ENCODE assay signal across 8 cellular contexts in genomic region chr11:48107188-48107704, GRCh38.
DNase-seq lines count a peak whose midpoint lies in the region; ATAC-seq and TF ChIP-seq lines count a peak whose summit lies in the region.

No MANE protein-coding gene starts in this region.

- H3K4me1 ChIP-seq in spleen, result peaks cover 39 to 100% (median 89%) of the 10 kb centered on the region in 6 donors
- H3K4me1 ChIP-seq in psoas muscle, result peaks cover 21% of the 10 kb centered on the region

- TF ChIP-seq POLR2A in spleen (IDR thresholded peaks at IDR 0.05), result no peak

- H3K27ac ChIP-seq in spleen, result peak overlapping the region in 5 of 8 donors; percentile 58 to 85 (median 80)
- H3K27ac ChIP-seq in psoas muscle, result no peak overlapping the region

- intact Hi-C loops in spleen (cut with DNase I; ENCODE audit: low total_unique reads), result no loop called here
- intact Hi-C loops in psoas muscle (cut with DNase I), result loop anchor here (2.0 to 10.0 kb wide), 4 partner anchors 125 to 252 kb away; partner anchors contain the start of gene PTPRJ (in 1 of the 2)

- H3K9me3 ChIP-seq in spleen (no peaks in the 10 kb centered on the region), psoas muscle (no peaks in the 10 kb centered on the region)

- no peaks in the 10 kb centered on the region for H3K27me3 ChIP-seq in spleen (replicated peaks in 1 of 7)
- H3K27me3 ChIP-seq in psoas muscle (ENCODE audit: insufficient read depth in 3 of 3, low read length in 2 of 3), result no peaks in the 10 kb centered on the region

- peaks cover 0 to 2% (median 0%) of the 10 kb centered on the region in 6 donors for H3K36me3 ChIP-seq in spleen
- H3K36me3 ChIP-seq in psoas muscle (ENCODE audit: insufficient read depth in 1 of 2, low read depth in 1 of 2), result no peaks in the 10 kb centered on the region

- ATAC-seq in GM21576 (IDR thresholded peaks at IDR 0.05; ENCODE audit: unreplicated experiment), result peak; percentile 76
- no peak for ATAC-seq in psoas muscle
- no peak for ATAC-seq in omental fat pad (ENCODE audit: low FRiP score)

- peak; percentile 66 for DNase-seq in GM12864 (ENCODE audit: low read depth)
- DNase-seq in HS-5 (ENCODE audit: low read depth), result peak; percentile 56
- peak; percentile 69 to 70 for DNase-seq in activated T-cell treated with anti-CD3 and anti-CD28 coated beads, Interleukin-2, amount 50 U/mL, for 48 hours
- peak; percentile 86 for DNase-seq in spleen
- no peak for DNase-seq in psoas muscle
- no peak for DNase-seq in omental fat pad (ENCODE audit: low spot score)
- no peak for DNase-seq in mesenteric fat pad (ENCODE audit: low spot score)

- 25 to 44% (median 37%) methylated on average over 7 of the region's 7 CpGs for WGBS in spleen, 5 donors
- 84 to 88% (median 88%) methylated on average over 7 of the region's 7 CpGs for WGBS in psoas muscle, 3 donors

- no peak overlapping the region for H3K4me3 ChIP-seq in GM12864 (ENCODE audit: low read depth, low read length)
- peak overlapping the region in 1 of 8 donors; percentile 29 for H3K4me3 ChIP-seq in spleen
- H3K4me3 ChIP-seq in psoas muscle, result no peak overlapping the region

- TF ChIP-seq CTCF in GM12864 (IDR thresholded peaks at IDR 0.05; ENCODE audit: low read depth, low read length, missing control alignments) (no peak), spleen (IDR thresholded peaks at IDR 0.05 in 8 of 11, conservative IDR thresholded peaks at IDR 0.05 in 3 of 11) (no peak), psoas muscle (IDR thresholded peaks at IDR 0.05) (no peak), omental fat pad (IDR thresholded peaks at IDR 0.05) (no peak)

Comparison
In these comparisons a context has a peak if more than half of its experiments do, and no peak if none do; other contexts are left out.
1. DNase-seq: peak in GM12864 (single experiment), HS-5 (single experiment), activated T-cell treated with anti-CD3 and anti-CD28 coated beads, Interleukin-2, amount 50 U/mL, for 48 hours (2 of 2) and spleen (single experiment); none in psoas muscle (0 of 2), omental fat pad (single experiment) and mesenteric fat pad (single experiment).